In the genomic region with DNA sequence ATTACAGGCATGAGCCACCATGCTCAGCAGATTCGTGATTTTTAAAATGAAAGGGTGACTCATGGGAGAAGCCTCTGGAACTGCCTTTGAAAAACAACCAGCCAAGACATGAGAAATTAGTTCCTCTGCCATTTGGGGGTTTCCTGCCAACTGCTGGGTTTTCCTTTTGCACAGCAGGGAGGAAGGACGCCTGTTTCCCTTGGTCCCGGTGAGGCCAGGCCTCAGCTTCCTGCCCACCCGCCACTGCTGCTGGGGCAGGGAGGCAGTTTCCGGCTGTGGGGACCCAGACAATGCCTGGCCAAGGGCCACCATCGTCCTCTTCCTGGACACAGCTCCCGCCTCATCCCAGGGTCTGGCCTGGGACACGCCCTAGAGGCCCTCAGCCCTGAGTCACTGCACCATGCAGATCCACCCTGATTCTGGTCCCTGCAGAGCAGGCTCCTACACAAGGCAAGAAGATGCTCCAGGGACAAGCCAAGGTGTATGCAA, we compare ENCODE assay signal across 8 cellular contexts. TPM values are rescaled to one million over a fixed set of nuclear protein-coding genes. Genes with fewer than 3 reads are reported as not detected.
A peak's percentile ranks its signal among the peaks of the same experiment; 100 is the strongest.
DNase-seq lines count a peak whose midpoint lies in the region; ATAC-seq, FAIRE-seq and TF ChIP-seq lines count a peak whose summit lies in the region.

No MANE protein-coding gene starts in this region.

- peak overlapping the region in 1 of 2 donors; percentile 65 for H3K27ac ChIP-seq in liver (ENCODE audit: low read depth in 1 of 2, low read length in 2 of 2)
- no peak overlapping the region for H3K27ac ChIP-seq in HepG2 (ENCODE audit: extremely low read length, insufficient read depth, low read length)
- peak overlapping the region in 20 of 21 experiments; percentile 62 to 98 (median 94) for H3K27ac ChIP-seq in skin epidermis

- H3K4me1 Mint-ChIP-seq in activated T-cell treated with anti-CD3 and anti-CD28 coated beads, Interleukin-2, amount 50 U/mL, for 24 hours (ENCODE audit: low read depth) = peaks cover 44% of the 10 kb centered on the region

- CTCF ChIA-PET in HepG2 (lab: Yijun Ruan, JAX; ENCODE audit: low intra/inter-chr PET ratio, low total read pairs) = no interaction called here

- no peaks in the 10 kb centered on the region for H3K9me3 ChIP-seq in liver (ENCODE audit: control insufficient read depth in 4 of 4, low read length in 3 of 4)
- H3K9me3 ChIP-seq in HepG2 (ENCODE audit: low read length) = no peaks in the 10 kb centered on the region

- H3K9ac ChIP-seq in liver (ENCODE audit: low read depth in 1 of 2, low read length in 2 of 2) = no peak overlapping the region
- no peak overlapping the region for H3K9ac ChIP-seq in HepG2 (ENCODE audit: insufficient read depth, low read depth, low read length)

- in situ Hi-C loops in HepG2 (cut with HindIII; ENCODE audit: extremely low pct_ligation_motif_present, low pct_unique_long_range_greater_than_20kb) = no loop called here

- H3K27me3 Mint-ChIP-seq in activated T-cell treated with anti-CD3 and anti-CD28 coated beads, Interleukin-2, amount 50 U/mL, for 24 hours = no peaks in the 10 kb centered on the region

- TF ChIP-seq RAD21 in liver (IDR thresholded peaks at IDR 0.05) (no peak), HepG2 (CRISPR knock-in tag; IDR thresholded peaks at IDR 0.05) (no peak)

- H3K36me3 ChIP-seq in liver (ENCODE audit: control insufficient read depth in 4 of 4, insufficient read depth in 3 of 4, low read depth in 1 of 4, low read length in 3 of 4) (peaks cover 0 to 2% (median under 1%) of the 10 kb centered on the region in 4 donors), HepG2 (replicated peaks in 1 of 2; ENCODE audit: control insufficient read depth in 1 of 2, insufficient read depth in 2 of 2, low read length in 2 of 2) (peaks cover 5 to 25% of the 10 kb centered on the region in 2 experiments; a peak in 4 of 5 replicates)

- peak overlapping the region; percentile 88 for H3K27ac Mint-ChIP-seq in activated T-cell treated with anti-CD3 and anti-CD28 coated beads, Interleukin-2, amount 50 U/mL, for 24 hours

- no TSS peak for BruUV-seq in HepG2 (replicated peaks; lab: Mats Ljungman, UMichigan)

- 66% methylated on average over 8 of the region's 8 CpGs for WGBS in liver
- 92% methylated on average over 7 of the region's 8 CpGs for WGBS in HepG2 (ENCODE audit: low lambda C conversion rate)

- intact Hi-C loops in HepG2 (cut with micrococcal nuclease; ENCODE audit: unreplicated experiment) = no loop called here

- H3K27me3 ChIP-seq in liver (ENCODE audit: control insufficient read depth in 4 of 4, insufficient read depth in 4 of 4, low read length in 3 of 4) (no peaks in the 10 kb centered on the region), HepG2 (ENCODE audit: control insufficient read depth in 1 of 2, insufficient read depth in 2 of 2, low read length in 2 of 2) (no peaks in the 10 kb centered on the region)

- H3K4me3 ChIP-seq in liver (ENCODE audit: low read depth in 1 of 3, low read length in 3 of 3) (no peak overlapping the region), HepG2 (replicated peaks in 1 of 3; ENCODE audit: insufficient read depth in 1 of 3, low read depth in 2 of 3, low read length in 3 of 3) (no peak overlapping the region), skin epidermis (no peak overlapping the region)

- no peak overlapping the region for H3K4me2 ChIP-seq in HepG2 (ENCODE audit: low read depth, low read length)

- H4K20me1 ChIP-seq in HepG2 (ENCODE audit: insufficient read depth, low read length) = 0 out of 2 replicates have a peak, but pooled peaks cover 4% of the 10 kb centered on the region

- TF ChIP-seq EP300 in HepG2 (IDR thresholded peaks at IDR 0.05; ENCODE audit: low read depth in 2 of 2, low read length in 2 of 2) (no peak), HepG2 (CRISPR knock-in tag; IDR thresholded peaks at IDR 0.05; ENCODE audit: borderline replicate concordance) (no peak)

- no peaks in the 10 kb centered on the region for H3K9me3 Mint-ChIP-seq in activated T-cell treated with anti-CD3 and anti-CD28 coated beads, Interleukin-2, amount 50 U/mL, for 24 hours

- H3K4me3 Mint-ChIP-seq in activated T-cell treated with anti-CD3 and anti-CD28 coated beads, Interleukin-2, amount 50 U/mL, for 24 hours = no peak overlapping the region

- H2AFZ ChIP-seq in HepG2 (ENCODE audit: low read length) = no peak overlapping the region

- ATAC-seq in HepG2 = no peak
- ATAC-seq in GM21786 (IDR thresholded peaks at IDR 0.05; ENCODE audit: unreplicated experiment) = no peak

- DNase-seq in HepG2 (ENCODE audit: low spot score) (no peak), glomerular endothelial cell (ENCODE audit: extremely low read depth, low read depth, low spot score) (peak; percentile 95), HuH-7.5 (ENCODE audit: low spot score) (no peak), NCI-H1105 treated with DMSO at 0.1 percent for 48 hours (lab: John Stamatoyannopoulos, UW) (no peak)
- peak; percentile 46 for DNase-seq in activated T-cell treated with anti-CD3 and anti-CD28 coated beads, Interleukin-2, amount 50 U/mL, for 24 hours

- H3K4me1 ChIP-seq in liver (ENCODE audit: control insufficient read depth in 4 of 4, insufficient read depth in 4 of 4, low read length in 3 of 4) (peaks cover 12 to 49% (median 33%) of the 10 kb centered on the region in 4 donors), HepG2 (ENCODE audit: insufficient read depth, low read length) (peaks cover 13% of the 10 kb centered on the region)

- peaks cover 46% of the 10 kb centered on the region for H3K36me3 Mint-ChIP-seq in activated T-cell treated with anti-CD3 and anti-CD28 coated beads, Interleukin-2, amount 50 U/mL, for 24 hours (ENCODE audit: low read depth)

- TF ChIP-seq CTCF in liver (IDR thresholded peaks at IDR 0.05; ENCODE audit: low read depth, low read length, missing input control) = no peak
- no peak for TF ChIP-seq CTCF in HepG2 (CRISPR knock-in tag; IDR thresholded peaks at IDR 0.05)

- no peak for TF ChIP-seq POLR2A in HepG2 (IDR thresholded peaks at IDR 0.05; ENCODE audit: insufficient read depth in 1 of 2, low read depth in 2 of 2, low read length in 2 of 2)

- POLR2A ChIA-PET in HepG2 (lab: Yijun Ruan, JAX) = no interaction called here

- no peaks in the 10 kb centered on the region for H3K79me2 ChIP-seq in HepG2 (ENCODE audit: insufficient read depth, low read length)

- FAIRE-seq in HepG2 (lab: Jason Lieb, UNC) = no peak

RNA-seq across cellular contexts. Expression of a gene that starts 10.2 kb away (rescaled TPM):
- total RNA-seq in liver = 10 to 100 TPM; 11.4 to 15.5 TPM
- 1 to 10 TPM; 1.8 to 6.4 TPM for polyA plus RNA-seq in liver
- total RNA-seq in HepG2 (2016; rRNA removed; fragmentation: Illumina TruSeq; extraction: Trizol) = 19.6 and 20.4 TPM in 2 replicates
- total RNA-seq in HepG2 (2016; cell fraction: cytosol; rRNA removed; fragmentation: Illumina TruSeq; extraction: Trizol; ENCODE audit: low read depth) = 1.8 TPM in 2 replicates
- total RNA-seq in HepG2 (2016; cell fraction: insoluble cytoplasmic fraction; rRNA removed; fragmentation: Illumina TruSeq; extraction: Trizol) = 19.5 and 19.8 TPM in 2 replicates
- total RNA-seq in HepG2 (2016; cell fraction: membrane; rRNA removed; fragmentation: Illumina TruSeq; extraction: Trizol) = 5.8 and 7.5 TPM in 2 replicates
- 13.2 and 13.5 TPM in 2 replicates for total RNA-seq in HepG2 (2016; cell fraction: nucleus; rRNA removed; fragmentation: Illumina TruSeq; extraction: Trizol)
- polyA plus RNA-seq in HepG2 (2011; rRNA removed) = 11.0 and 14.4 TPM in 2 replicates
- polyA plus RNA-seq in HepG2 (2011; cell fraction: cytosol; rRNA removed) = 8.9 and 10.5 TPM in 2 replicates
- 51.0 and 62.2 TPM in 2 replicates for polyA plus RNA-seq in HepG2 (2011; cell fraction: nucleus; rRNA removed)
- 7.7 and 10.0 TPM in 2 replicates for polyA plus RNA-seq in HepG2 (2012)
- polyA plus RNA-seq in HepG2 (2016; cell fraction: cytosol; fragmentation: Illumina TruSeq; extraction: Trizol; ENCODE audit: low read depth) = 1.2 and 1.9 TPM in 2 replicates
- 11.3 and 12.7 TPM in 2 replicates for polyA plus RNA-seq in HepG2 (2016; cell fraction: insoluble cytoplasmic fraction; fragmentation: Illumina TruSeq; extraction: Trizol; ENCODE audit: low read depth)
- 3.0 and 4.1 TPM in 2 replicates for polyA plus RNA-seq in HepG2 (2016; cell fraction: membrane; fragmentation: Illumina TruSeq; extraction: Trizol; ENCODE audit: low read depth)
- 19.5 and 30.2 TPM in 2 replicates for polyA plus RNA-seq in HepG2 (2016; cell fraction: nucleus; fragmentation: Illumina TruSeq; extraction: Trizol; ENCODE audit: insufficient read depth, low read depth)
- 9.9 and 30.7 TPM in 2 replicates for polyA minus RNA-seq in HepG2 (2011; rRNA and poly(A)+ RNA removed; ENCODE audit: low replicate concordance)
- 9.1 and 9.8 TPM in 2 replicates for polyA minus RNA-seq in HepG2 (2011; cell fraction: cytosol; rRNA and poly(A)+ RNA removed)
- 7.8 and 8.6 TPM in 2 replicates for polyA minus RNA-seq in HepG2 (2011; cell fraction: nucleus; rRNA and poly(A)+ RNA removed)
- 202 and 208 TPM in 2 replicates for total RNA-seq in glomerular endothelial cell

RNA-seq across cellular contexts. Expression of a gene that starts 40.1 kb away (rescaled TPM):
- 10 to 100 TPM in 1 of 2 donors, 1 to 10 TPM in 1; 9.7 to 26.9 TPM for total RNA-seq in liver
- polyA plus RNA-seq in liver = 1 to 10 TPM; 6.0 to 7.9 TPM
- total RNA-seq in HepG2 (2016; rRNA removed; fragmentation: Illumina TruSeq; extraction: Trizol) = 18.2 and 28.5 TPM in 2 replicates
- 15.2 and 19.6 TPM in 2 replicates for total RNA-seq in HepG2 (2016; cell fraction: cytosol; rRNA removed; fragmentation: Illumina TruSeq; extraction: Trizol; ENCODE audit: low read depth)
- 16.3 and 26.7 TPM in 2 replicates for total RNA-seq in HepG2 (2016; cell fraction: insoluble cytoplasmic fraction; rRNA removed; fragmentation: Illumina TruSeq; extraction: Trizol)
- total RNA-seq in HepG2 (2016; cell fraction: membrane; rRNA removed; fragmentation: Illumina TruSeq; extraction: Trizol) = 11.0 and 11.7 TPM in 2 replicates
- total RNA-seq in HepG2 (2016; cell fraction: nucleus; rRNA removed; fragmentation: Illumina TruSeq; extraction: Trizol) = 44.1 and 55.2 TPM in 2 replicates
- polyA plus RNA-seq in HepG2 (2011; rRNA removed) = 29.7 and 36.2 TPM in 2 replicates
- polyA plus RNA-seq in HepG2 (2011; cell fraction: cytosol; rRNA removed) = 8.8 and 12.0 TPM in 2 replicates
- polyA plus RNA-seq in HepG2 (2011; cell fraction: nucleus; rRNA removed) = 321 and 373 TPM in 2 replicates
- 22.3 and 45.3 TPM in 2 replicates for polyA plus RNA-seq in HepG2 (2012)
- 1.6 and 1.8 TPM in 2 replicates for polyA plus RNA-seq in HepG2 (2016; cell fraction: cytosol; fragmentation: Illumina TruSeq; extraction: Trizol; ENCODE audit: low read depth)
- 13.9 and 14.0 TPM in 2 replicates for polyA plus RNA-seq in HepG2 (2016; cell fraction: insoluble cytoplasmic fraction; fragmentation: Illumina TruSeq; extraction: Trizol; ENCODE audit: low read depth)
- 2.7 and 2.9 TPM in 2 replicates for polyA plus RNA-seq in HepG2 (2016; cell fraction: membrane; fragmentation: Illumina TruSeq; extraction: Trizol; ENCODE audit: low read depth)
- 115 and 122 TPM in 2 replicates for polyA plus RNA-seq in HepG2 (2016; cell fraction: nucleus; fragmentation: Illumina TruSeq; extraction: Trizol; ENCODE audit: insufficient read depth, low read depth)
- 29.4 and 31.9 TPM in 2 replicates for polyA minus RNA-seq in HepG2 (2011; rRNA and poly(A)+ RNA removed; ENCODE audit: low replicate concordance)
- 3.7 and 5.9 TPM in 2 replicates for polyA minus RNA-seq in HepG2 (2011; cell fraction: cytosol; rRNA and poly(A)+ RNA removed)
- polyA minus RNA-seq in HepG2 (2011; cell fraction: nucleus; rRNA and poly(A)+ RNA removed) = 49.7 and 52.4 TPM in 2 replicates
- 36.9 and 63.0 TPM in 2 replicates for total RNA-seq in glomerular endothelial cell

Comparison
In these comparisons a context has a peak if more than half of its experiments do, and no peak if none do; other contexts are left out.
1. DNase-seq: peak in activated T-cell treated with anti-CD3 and anti-CD28 coated beads, Interleukin-2, amount 50 U/mL, for 24 hours (single experiment) and glomerular endothelial cell (single experiment); none in HepG2 (single experiment), HuH-7.5 (single experiment) and NCI-H1105 treated with DMSO at 0.1 percent for 48 hours (single experiment).